Comparison of ENCODE assay signal across 9 cellular contexts in genomic region chr19:35357867-35358573, GRCh38. TPM values are rescaled to one million over a fixed set of nuclear protein-coding genes. Genes with fewer than 3 reads are reported as not detected.
DNase-seq lines count a peak whose midpoint lies in the region; ATAC-seq and TF ChIP-seq lines count a peak whose summit lies in the region.
"Had no signal": no experiment of that assay in that cellular context is flagged by ENCODE, and none has a peak within 500 bp of the region (broad histone marks: within the 10 kb centered on the region; RNA-seq: fewer than 3 reads in every experiment).

TSS of gene FFAR3 (plus strand) at chr19:35358460. CDS start at chr19:35358891, 431 bp downstream.

- TF ChIP-seq CTCF in upper lobe of right lung (IDR thresholded peaks at IDR 0.05), result no peak

- H3K27ac ChIP-seq in upper lobe of right lung, result no peak within 1 kb of the TSS

- H3K27me3 ChIP-seq in upper lobe of right lung, result no peaks in the 10 kb centered on the region

- intact Hi-C loops in activated naive CD4-positive, alpha-beta T cell treated with anti-CD3 and anti-CD28 coated beads for 36 hours (cut with micrococcal nuclease), result no loop called here
- intact Hi-C loops in upper lobe of right lung (cut with DNase I), result loop anchor here (10.0 kb wide), 2 partner anchors 107 to 137 kb away; partner anchors contain the start of gene KRTDAP

- peak; percentile 43 for DNase-seq in activated naive CD4-positive, alpha-beta T cell treated with anti-CD3 and anti-CD28 coated beads for 36 hours
- no peak for DNase-seq in activated naive CD4-positive, alpha-beta T cell treated with anti-CD3 and anti-CD28 coated beads, Interleukin-2, amount 10 ng/mL, durations not matched to agents 7 days and 5 days
- DNase-seq in islet precursor cell, result peak; percentile 33
- DNase-seq in upper lobe of right lung, result peak; percentile 68
- no peak for DNase-seq in NCI-H82 (lab: John Stamatoyannopoulos, UW)
- DNase-seq in germinal center (ENCODE audit: low spot score), result no peak
- DNase-seq: NCI-H748 treated with DMSO at 0.1 percent for 48 hours had no signal

- H3K9me3 ChIP-seq in upper lobe of right lung, result no peaks in the 10 kb centered on the region

- peak within 1 kb of the TSS; percentile 67 for H3K4me3 Mint-ChIP-seq in activated naive CD4-positive, alpha-beta T cell treated with anti-CD3 and anti-CD28 coated beads for 36 hours
- H3K4me3 Mint-ChIP-seq in activated naive CD4-positive, alpha-beta T cell treated with anti-CD3 and anti-CD28 coated beads, Interleukin-2, amount 10 ng/mL, durations not matched to agents 7 days and 5 days, result no peak within 1 kb of the TSS
- H3K4me3 Mint-ChIP-seq in activated T-helper 17 cell treated with anti-CD3 and anti-CD28 coated beads, Interleukin-2, amount 50 U/mL, for 72 hours, result peak within 1 kb of the TSS; percentile 61

- H3K4me1 ChIP-seq in upper lobe of right lung, result peaks cover 7% of the 10 kb centered on the region

- H3K27me3 Mint-ChIP-seq in activated naive CD4-positive, alpha-beta T cell treated with anti-CD3 and anti-CD28 coated beads for 36 hours (ENCODE audit: low read depth), result no peaks in the 10 kb centered on the region
- H3K27me3 Mint-ChIP-seq in activated naive CD4-positive, alpha-beta T cell treated with anti-CD3 and anti-CD28 coated beads, Interleukin-2, amount 10 ng/mL, durations not matched to agents 7 days and 5 days, result peaks cover 34% of the 10 kb centered on the region
- peaks cover 11% of the 10 kb centered on the region for H3K27me3 Mint-ChIP-seq in activated T-helper 17 cell treated with anti-CD3 and anti-CD28 coated beads, Interleukin-2, amount 50 U/mL, for 72 hours

- no peaks in the 10 kb centered on the region for H3K36me3 ChIP-seq in upper lobe of right lung

- peak; percentile 30 for ATAC-seq in activated T-helper 17 cell treated with anti-CD3 and anti-CD28 coated beads, Interleukin-2, amount 50 U/mL, for 72 hours (replicated peaks)
- ATAC-seq in upper lobe of right lung (peak; percentile 59), GM21619 (IDR thresholded peaks at IDR 0.05; ENCODE audit: unreplicated experiment) (no peak)

- H3K4me1 Mint-ChIP-seq in activated naive CD4-positive, alpha-beta T cell treated with anti-CD3 and anti-CD28 coated beads for 36 hours (ENCODE audit: low read depth), result peaks cover 13% of the 10 kb centered on the region
- peaks cover 10% of the 10 kb centered on the region for H3K4me1 Mint-ChIP-seq in activated naive CD4-positive, alpha-beta T cell treated with anti-CD3 and anti-CD28 coated beads, Interleukin-2, amount 10 ng/mL, durations not matched to agents 7 days and 5 days
- H3K4me1 Mint-ChIP-seq in activated T-helper 17 cell treated with anti-CD3 and anti-CD28 coated beads, Interleukin-2, amount 50 U/mL, for 72 hours, result peaks cover under 1% of the 10 kb centered on the region

- CTCF ChIA-PET in activated naive CD4-positive, alpha-beta T cell treated with anti-CD3 and anti-CD28 coated beads for 36 hours (lab: Charles Lee), result interaction anchor here (0.6 to 1.2 kb wide), 5 partner anchors 10 to 112 kb away, joined by 3 to 5 read pairs (median 3); partner anchors contain the start of gene FFAR1
- CTCF ChIA-PET in activated naive CD4-positive, alpha-beta T cell treated with anti-CD3 and anti-CD28 coated beads, Interleukin-2, amount 10 ng/mL, durations not matched to agents 7 days and 5 days (lab: Charles Lee), result interaction anchor here (0.9 to 7.0 kb wide), 6 partner anchors 9 to 139 kb away, joined by 3 to 95 read pairs (median 4); partner anchors contain the start of gene FFAR1

- H3K27ac Mint-ChIP-seq in activated naive CD4-positive, alpha-beta T cell treated with anti-CD3 and anti-CD28 coated beads for 36 hours, result peak within 1 kb of the TSS; percentile 78
- H3K27ac Mint-ChIP-seq in activated naive CD4-positive, alpha-beta T cell treated with anti-CD3 and anti-CD28 coated beads, Interleukin-2, amount 10 ng/mL, durations not matched to agents 7 days and 5 days, result no peak within 1 kb of the TSS
- H3K27ac Mint-ChIP-seq in activated T-helper 17 cell treated with anti-CD3 and anti-CD28 coated beads, Interleukin-2, amount 50 U/mL, for 72 hours, result peak within 1 kb of the TSS; percentile 21

- no peak within 1 kb of the TSS for H3K4me3 ChIP-seq in upper lobe of right lung

- H3K9me3 Mint-ChIP-seq in activated naive CD4-positive, alpha-beta T cell treated with anti-CD3 and anti-CD28 coated beads for 36 hours, result no peaks in the 10 kb centered on the region
- no peaks in the 10 kb centered on the region for H3K9me3 Mint-ChIP-seq in activated naive CD4-positive, alpha-beta T cell treated with anti-CD3 and anti-CD28 coated beads, Interleukin-2, amount 10 ng/mL, durations not matched to agents 7 days and 5 days
- H3K9me3 Mint-ChIP-seq in activated T-helper 17 cell treated with anti-CD3 and anti-CD28 coated beads, Interleukin-2, amount 50 U/mL, for 72 hours, result no peaks in the 10 kb centered on the region

- H3K36me3 Mint-ChIP-seq in activated naive CD4-positive, alpha-beta T cell treated with anti-CD3 and anti-CD28 coated beads for 36 hours (ENCODE audit: low read depth), result no peaks in the 10 kb centered on the region
- H3K36me3 Mint-ChIP-seq in activated naive CD4-positive, alpha-beta T cell treated with anti-CD3 and anti-CD28 coated beads, Interleukin-2, amount 10 ng/mL, durations not matched to agents 7 days and 5 days, result no peaks in the 10 kb centered on the region
- H3K36me3 Mint-ChIP-seq in activated T-helper 17 cell treated with anti-CD3 and anti-CD28 coated beads, Interleukin-2, amount 50 U/mL, for 72 hours (ENCODE audit: low read depth), result no peaks in the 10 kb centered on the region

RNA-seq across cellular contexts. Expression of gene FFAR3, which starts in this region (rescaled TPM):
- total RNA-seq in activated naive CD4-positive, alpha-beta T cell treated with anti-CD3 and anti-CD28 coated beads for 36 hours, result 1 to 10 TPM; 4.9 to 5.3 TPM
- total RNA-seq in activated T-helper 17 cell treated with anti-CD3 and anti-CD28 coated beads, Interleukin-2, amount 50 U/mL, for 72 hours, result 1 to 10 TPM; 1.7 to 2.3 TPM
- not detected for total RNA-seq in upper lobe of right lung

Comparison
In these comparisons a context has a peak if more than half of its experiments do, and no peak if none do; other contexts are left out.
1. DNase-seq: peak in activated naive CD4-positive, alpha-beta T cell treated with anti-CD3 and anti-CD28 coated beads for 36 hours (single experiment) and islet precursor cell (single experiment); none in activated naive CD4-positive, alpha-beta T cell treated with anti-CD3 and anti-CD28 coated beads, Interleukin-2, amount 10 ng/mL, durations not matched to agents 7 days and 5 days (single experiment), NCI-H82 (single experiment) and germinal center (single experiment).
2. Peak in DNase-seq and ATAC-seq in upper lobe of right lung; RNA of the gene not detected or under 1 TPM.